20 cellular contexts compared by ENCODE assay signal in genomic region chr4:68465058-68465457, GRCh38. TPM values are rescaled to one million over a fixed set of nuclear protein-coding genes. Genes with fewer than 3 reads are reported as not detected.
"Had no signal": no experiment of that assay in that cellular context is flagged by ENCODE, and none has a peak within 500 bp of the region (broad histone marks: within the 10 kb centered on the region; RNA-seq: fewer than 3 reads in every experiment).

No MANE protein-coding gene starts in this region.

- ATAC-seq: activated CD4-positive, alpha-beta T cell treated with anti-CD3 and anti-CD28 coated beads for 36 hours; left colon; natural killer cell; psoas muscle; right lobe of liver had no signal

- H3K4me1 ChIP-seq: psoas muscle, right lobe of liver, stomach had no signal

- H3K9me3 ChIP-seq: psoas muscle, right lobe of liver, stomach, thoracic aorta had no signal

- H3K4me3 ChIP-seq: psoas muscle, right lobe of liver, stomach, thoracic aorta had no signal

- DNase-seq: activated CD4-positive, alpha-beta memory T cell treated with anti-CD3 and anti-CD28 coated beads, Interleukin-2, amount 10 ng/mL, durations not matched to agents 7 days and 5 days; activated CD4-positive, alpha-beta T cell treated with anti-CD3 and anti-CD28 coated beads for 36 hours; activated naive CD4-positive, alpha-beta T cell treated with Interleukin-2 at 50 U/mL for 16 hours; cortex of kidney; effector CD8-positive, alpha-beta T cell; glutamatergic neuron; immature natural killer cell; left colon; natural killer cell; occipital lobe; psoas muscle; right lobe of liver; stimulated activated CD4-positive, alpha-beta T cell treated with anti-CD3 and anti-CD28 coated beads, Interleukin-2, amount 100 ng/mL, for 48 hours; stomach; T1000; WERI-Rb-1 had no signal

- H3K36me3 ChIP-seq: right lobe of liver, stomach, thoracic aorta, WERI-Rb-1 had no signal

- H3K27ac ChIP-seq: psoas muscle, right lobe of liver, stomach, thoracic aorta, WERI-Rb-1 had no signal

- H3K27me3 ChIP-seq: right lobe of liver, stomach had no signal

RNA-seq across cellular contexts. Expression of gene TMPRSS11E, which starts 17.8 kb away (rescaled TPM):
- total RNA-seq: activated CD4-positive, alpha-beta memory T cell treated with anti-CD3 and anti-CD28 coated beads, Interleukin-2, amount 10 ng/mL, durations not matched to agents 7 days and 5 days; fibroblast of villous mesenchyme; left colon; lung microvascular endothelial cell; mucosa of gallbladder; natural killer cell; psoas muscle; right lobe of liver; thoracic aorta had no signal
